ENCODE assay signal across 27 cellular contexts in the genomic region with DNA sequence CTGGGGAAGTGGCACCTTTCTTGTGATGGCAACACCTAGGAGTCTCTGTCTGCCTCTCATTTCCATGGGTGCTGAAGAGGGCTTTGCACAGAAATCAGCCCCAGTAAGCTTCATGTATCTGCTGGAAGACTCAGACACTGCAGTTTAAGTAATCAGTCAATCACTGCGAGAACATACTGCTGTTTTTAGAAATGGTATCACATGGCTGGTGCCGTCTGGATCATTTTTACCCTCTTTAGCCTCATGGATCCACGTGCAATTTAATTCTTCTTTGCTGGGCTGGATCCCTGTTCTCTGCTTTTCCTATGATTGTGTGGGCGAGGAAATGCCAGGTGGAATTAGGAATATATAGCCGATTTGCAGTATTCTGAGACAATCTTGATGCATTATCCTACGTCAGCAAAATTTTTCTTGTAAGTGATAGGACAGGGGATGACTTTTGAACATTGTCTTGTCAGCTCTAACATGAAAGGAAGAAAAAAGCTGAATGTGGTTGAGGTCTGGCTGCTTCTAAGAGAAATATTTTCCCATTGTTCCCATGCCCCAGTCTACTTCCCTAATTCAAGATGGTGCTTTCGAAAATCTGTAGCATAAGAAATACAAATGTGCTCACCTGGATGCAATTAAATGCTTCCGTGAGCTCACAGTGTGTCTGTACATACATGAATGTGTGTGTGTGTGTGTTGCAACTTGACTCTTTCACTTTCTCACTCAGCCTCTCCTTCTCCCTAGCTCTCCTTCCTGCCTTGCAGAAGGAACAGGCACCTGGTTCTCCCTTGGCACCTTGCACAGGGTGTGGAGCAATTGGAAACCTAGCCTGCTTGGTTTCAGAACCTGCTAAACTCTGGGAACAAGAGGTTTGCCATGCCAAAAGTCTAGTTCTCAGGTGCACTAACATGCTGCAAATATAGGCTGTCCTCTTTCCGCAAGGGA.
"Had no signal": no experiment of that assay in that cellular context is flagged by ENCODE, and none has a peak within 500 bp of the region (broad histone marks: within the 10 kb centered on the region; RNA-seq: fewer than 3 reads in every experiment).

No MANE protein-coding gene starts in this region.

- H3K9me3 ChIP-seq: SJSA1 had no signal

- DNase-seq: activated CD4-positive, alpha-beta memory T cell treated with anti-CD3 and anti-CD28 coated beads for 36 hours; activated CD4-positive, alpha-beta T cell treated with anti-CD3 and anti-CD28 coated beads, Interleukin-2, amount 10 ng/mL, durations not matched to agents 7 days and 5 days; activated CD4-positive, CD25-positive, alpha-beta regulatory T cell; activated CD8-positive, alpha-beta memory T cell treated with anti-CD3 and anti-CD28 coated beads for 24 hours; activated effector memory CD4-positive, alpha-beta T cell treated with anti-CD3 and anti-CD28 coated beads, Interleukin-2, amount 50 U/mL, for 16 hours; activated naive CD4-positive, alpha-beta T cell treated with anti-CD3 and anti-CD28 coated beads for 36 hours; activated naive CD8-positive, alpha-beta T cell treated with anti-CD3 and anti-CD28 coated beads for 36 hours; activated T-cell treated with anti-CD3 and anti-CD28 coated beads, Interleukin-2, amount 50 U/mL, for 4 hours; brain microvascular endothelial cell; cerebellar nuclear complex; Karpas-422; MM.1S; NCI-H1105; NCI-H1436; NCI-H187 treated with DMSO at 0.1 percent for 48 hours; NCI-H2171; NCI-H2227 treated with DMSO at 0.1 percent for 48 hours; NCI-H446 treated with DMSO at 0.1 percent for 48 hours; NCI-H524 treated with DMSO at 0.1 percent for 48 hours; NCI-H774; NK-92 treated with Interleukin-12 subunit alpha and Interleukin-12 subunit beta, amount 100 ng/mL, for 24 hours; OCI-M1; SHP77; T-helper 17 cell; T-helper 9 cell had no signal

- H3K36me3 ChIP-seq: brain microvascular endothelial cell, SJSA1 had no signal

- H3K27me3 ChIP-seq: brain microvascular endothelial cell, SJSA1 had no signal

- H3K4me1 ChIP-seq: SJSA1 had no signal

- ATAC-seq: activated T-cell treated with anti-CD3 and anti-CD28 coated beads, Interleukin-2, amount 50 U/mL, for 4 hours; Panc1; T-helper 17 cell had no signal

- H3K4me3 ChIP-seq: SJSA1 had no signal

- H3K27ac ChIP-seq: brain microvascular endothelial cell, SJSA1 had no signal
